In the genomic region with DNA sequence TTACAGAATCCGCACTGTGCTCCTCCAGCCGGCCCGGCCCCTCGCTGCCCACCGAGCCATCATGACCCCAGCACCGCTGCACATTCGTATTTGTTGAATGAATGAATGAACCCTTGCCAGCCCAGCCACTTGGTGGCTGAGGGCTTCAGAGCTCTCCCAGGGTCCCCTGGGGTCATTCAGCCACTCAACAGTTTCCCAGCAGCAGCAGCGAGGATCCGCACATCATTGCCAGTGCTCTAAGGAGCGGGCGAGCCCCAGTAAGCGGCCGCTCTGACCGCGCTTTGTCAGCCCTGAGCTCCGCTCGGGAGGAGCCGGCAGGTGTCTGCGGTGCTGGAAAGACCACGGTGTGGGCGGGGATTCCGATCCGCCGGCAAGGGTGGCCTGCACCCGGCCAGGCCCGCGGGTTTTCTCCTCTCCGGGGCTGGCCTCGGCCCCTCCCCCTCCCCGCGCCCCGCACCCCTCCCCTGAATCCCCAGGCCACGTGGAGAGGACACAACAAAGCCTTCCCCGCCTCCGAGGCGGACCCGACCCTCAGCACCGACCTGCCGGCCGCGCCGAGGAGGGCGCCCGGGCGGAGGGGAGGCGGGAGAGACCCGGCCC, we compare ENCODE assay signal across 8 cellular contexts. TPM values are rescaled to one million over a fixed set of nuclear protein-coding genes. Genes with fewer than 3 reads are reported as not detected.
DNase-seq lines count a peak whose midpoint lies in the region; ATAC-seq and TF ChIP-seq lines count a peak whose summit lies in the region.

No MANE protein-coding gene starts in this region.

- DNase-seq in CD14-positive monocyte (ENCODE audit: low spot score): no peak
- peak; percentile 64 to 80 (median 70) for DNase-seq in NCI-H1417 (lab: John Stamatoyannopoulos, UW)
- DNase-seq in activated CD4-positive, alpha-beta T cell treated with anti-CD3 and anti-CD28 coated beads for 1 hour: peak; percentile 43
- peak; percentile 59 for DNase-seq in colonic mucosa
- peak; percentile 13 to 37 for DNase-seq in lung microvascular endothelial cell (ENCODE audit: low read depth in 2 of 2)
- DNase-seq in stimulated activated CD8-positive, alpha-beta memory T cell treated with anti-CD3 and anti-CD28 coated beads, Interleukin-4, amount 100 ng/mL, for 48 hours: peak; percentile 77

- ATAC-seq in GM19463 (IDR thresholded peaks at IDR 0.05; ENCODE audit: unreplicated experiment) (peak; percentile 47), HG03108 (IDR thresholded peaks at IDR 0.05; ENCODE audit: unreplicated experiment) (no peak)

- H3K27me3 ChIP-seq in colonic mucosa: no peaks in the 10 kb centered on the region

- H3K4me1 Mint-ChIP-seq in CD14-positive monocyte: peaks cover 72% of the 10 kb centered on the region

- no peaks in the 10 kb centered on the region for H3K9me3 ChIP-seq in colonic mucosa

- peak overlapping the region; percentile 98 to 100 for H3K4me3 Mint-ChIP-seq in CD14-positive monocyte

- H3K9ac ChIP-seq in colonic mucosa (ENCODE audit: low read depth in 2 of 2, low read length in 2 of 2): peak overlapping the region; percentile 68 to 92

- H3K4me3 ChIP-seq in colonic mucosa: peak overlapping the region; percentile 58

- H3K27ac Mint-ChIP-seq in CD14-positive monocyte: peak overlapping the region; percentile 93 to 99 (median 99)

- H3K27me3 Mint-ChIP-seq in CD14-positive monocyte (ENCODE audit: low read depth in 3 of 3): no peaks in the 10 kb centered on the region

- H3K4me1 ChIP-seq in colonic mucosa: peaks cover 8% of the 10 kb centered on the region

- H3K36me3 Mint-ChIP-seq in CD14-positive monocyte: peaks cover 7 to 35% of the 10 kb centered on the region in 2 donors

- intact Hi-C loops in CD14-positive monocyte (cut with micrococcal nuclease): loop anchor here (5.0 to 10.0 kb wide), 3 partner anchors 86 to 669 kb away; no protein-coding TSS in a partner anchor
- intact Hi-C loops in colonic mucosa (cut with DNase I): no loop called here

- TF ChIP-seq CTCF in CD14-positive monocyte (IDR thresholded peaks at IDR 0.05) (no peak), colonic mucosa (IDR thresholded peaks at IDR 0.05) (no peak)

- H3K9me3 Mint-ChIP-seq in CD14-positive monocyte: peaks cover 0 to 2% (median 0%) of the 10 kb centered on the region in 7 donors

- no peaks in the 10 kb centered on the region for H3K36me3 ChIP-seq in colonic mucosa

- H3K27ac ChIP-seq in colonic mucosa: peak overlapping the region; percentile 57

RNA-seq across cellular contexts. Expression of a gene that starts 0.6 kb away (rescaled TPM):
- polyA plus RNA-seq in CD14-positive monocyte: 100 to 1,000 TPM; 391 to 423 TPM
- total RNA-seq in colonic mucosa (10 to 100 TPM; 35.9 to 57.5 TPM), lung microvascular endothelial cell (39.4 and 43.3 TPM in 2 replicates)
